8 cellular contexts compared by ENCODE assay signal in genomic region chr14:91996951-91997371, GRCh38. TPM values are rescaled to one million over a fixed set of nuclear protein-coding genes. Genes with fewer than 3 reads are reported as not detected.
DNase-seq lines count a peak whose midpoint lies in the region; ATAC-seq, FAIRE-seq and TF ChIP-seq lines count a peak whose summit lies in the region.

No MANE protein-coding gene starts in this region.

- DNase-seq in BE2C: no peak
- peak; percentile 33 for DNase-seq in GM13977 (ENCODE audit: low spot score)
- DNase-seq in NCI-H446 (lab: John Stamatoyannopoulos, UW): peak; percentile 39 to 61
- peak; percentile 65 for DNase-seq in MCF 10A (ENCODE audit: unreplicated experiment)
- peak; percentile 77 for DNase-seq in keratinocyte (ENCODE audit: low read depth, low spot score)
- no peak for DNase-seq in tibial artery

- peaks cover 61% of the 10 kb centered on the region for H3K36me3 Mint-ChIP-seq in MCF 10A (ENCODE audit: insufficient read depth, unreplicated experiment)

- H3K79me2 ChIP-seq in keratinocyte (ENCODE audit: control insufficient read depth, insufficient read depth, low read length): no peaks in the 10 kb centered on the region

- peak; percentile 87 for FAIRE-seq in keratinocyte (lab: Jason Lieb, UNC)

- H3K27me3 ChIP-seq in BE2C: no peaks in the 10 kb centered on the region
- H3K27me3 ChIP-seq in keratinocyte (ENCODE audit: control insufficient read depth, extremely low read depth, insufficient read depth, low read length): no peaks in the 10 kb centered on the region
- H3K27me3 ChIP-seq in tibial artery: no peaks in the 10 kb centered on the region

- H3K9me3 ChIP-seq in BE2C (no peaks in the 10 kb centered on the region), keratinocyte (ENCODE audit: control insufficient read depth, low read depth, low read length) (no peaks in the 10 kb centered on the region), tibial artery (no peaks in the 10 kb centered on the region)

- no peaks in the 10 kb centered on the region for H3K4me1 ChIP-seq in BE2C
- peaks cover 25% of the 10 kb centered on the region for H3K4me1 ChIP-seq in keratinocyte (ENCODE audit: control insufficient read depth, extremely low read depth, insufficient read depth, low read length)
- H3K4me1 ChIP-seq in tibial artery: peaks cover 0 to 11% (median 2%) of the 10 kb centered on the region in 4 donors

- H3K9ac ChIP-seq in keratinocyte (ENCODE audit: control insufficient read depth, extremely low read depth, insufficient read depth, low read length): peak overlapping the region; percentile 60

- no peaks in the 10 kb centered on the region for H3K9me1 ChIP-seq in keratinocyte (ENCODE audit: control insufficient read depth, extremely low read depth, insufficient read depth, low read length)

- no peak overlapping the region for H3K4me3 Mint-ChIP-seq in MCF 10A (ENCODE audit: unreplicated experiment)

- no peaks in the 10 kb centered on the region for H3K27me3 Mint-ChIP-seq in MCF 10A (ENCODE audit: insufficient read depth, unreplicated experiment)

- no peaks in the 10 kb centered on the region for H4K20me1 ChIP-seq in keratinocyte (ENCODE audit: control insufficient read depth, extremely low read depth, insufficient read depth, low read length)

- TF ChIP-seq CTCF in BE2C (IDR thresholded peaks at IDR 0.05; ENCODE audit: low read depth, low read length): peak; percentile 64
- TF ChIP-seq CTCF in GM13977 (IDR thresholded peaks at IDR 0.05; ENCODE audit: extremely low read depth, insufficient read depth, missing control alignments): peak; percentile 53
- peak; percentile 50 for TF ChIP-seq CTCF in MCF 10A (IDR thresholded peaks at IDR 0.05; ENCODE audit: unreplicated experiment)
- TF ChIP-seq CTCF in keratinocyte (optimal IDR thresholded peaks at IDR 0.05 in 1 of 3, IDR thresholded peaks at IDR 0.05 in 1 of 3, conservative IDR thresholded peaks at IDR 0.05 in 1 of 3; ENCODE audit: extremely low read depth in 1 of 3, insufficient read depth in 2 of 3, low read length in 3 of 3): peak in 2 of 3 experiments; percentile 50 to 53
- TF ChIP-seq CTCF in tibial artery (IDR thresholded peaks at IDR 0.05): peak; percentile 61 to 65

- peak overlapping the region; percentile 82 for H3K27ac Mint-ChIP-seq in MCF 10A (ENCODE audit: low read depth, unreplicated experiment)

- no peak overlapping the region for H3K4me3 ChIP-seq in BE2C (ENCODE audit: low read depth, low read length)
- H3K4me3 ChIP-seq in keratinocyte (ENCODE audit: control insufficient read depth in 2 of 3, extremely low read depth in 1 of 3, insufficient read depth in 2 of 3, low read depth in 1 of 3, low read length in 3 of 3): peak overlapping the region in 1 of 3 experiments; percentile 30
- no peak overlapping the region for H3K4me3 ChIP-seq in tibial artery

- no peak for ATAC-seq in HG03025 (IDR thresholded peaks at IDR 0.05; ENCODE audit: low FRiP score, unreplicated experiment)
- no peak for ATAC-seq in HG02981 (IDR thresholded peaks at IDR 0.05; ENCODE audit: unreplicated experiment)

- in situ Hi-C loops in GM13977 (cut with MboI; ENCODE audit: low pct_unique_long_range_greater_than_20kb, low sequenced_read_pairs, unreplicated experiment): no loop called here

- BruUV-seq in MCF 10A (replicated peaks; lab: Mats Ljungman, UMichigan): no TSS peak

- H3K27ac ChIP-seq in keratinocyte (ENCODE audit: control insufficient read depth, insufficient read depth, low read length): peak overlapping the region; percentile 84
- no peak overlapping the region for H3K27ac ChIP-seq in tibial artery

- H3K4me1 Mint-ChIP-seq in MCF 10A (ENCODE audit: insufficient read depth, unreplicated experiment): peaks cover 9% of the 10 kb centered on the region

- H3K36me3 ChIP-seq in BE2C (peaks cover 22% of the 10 kb centered on the region), keratinocyte (ENCODE audit: control insufficient read depth in 2 of 2, extremely low read depth in 1 of 2, insufficient read depth in 2 of 2, low read length in 2 of 2) (peaks cover 0 to 2% of the 10 kb centered on the region in 2 experiments), tibial artery (peaks cover 16 to 46% (median 22%) of the 10 kb centered on the region in 3 donors)

- POLR2A ChIA-PET in MCF 10A (lab: Yijun Ruan, JAX): interaction anchor here (0.6 to 1.8 kb wide), 9 partner anchors 8 to 347 kb away, joined by 3 to 9 read pairs (median 3); no protein-coding TSS in a partner anchor

- no peak overlapping the region for H2AFZ ChIP-seq in keratinocyte (ENCODE audit: control insufficient read depth, low read length)

- CTCF ChIA-PET in MCF 10A (lab: Yijun Ruan, JAX): interaction anchor here (0.6 to 2.4 kb wide), 41 partner anchors 8 to 1077 kb away, joined by 3 to 14 read pairs (median 4); no protein-coding TSS in a partner anchor

- intact Hi-C loops in MCF 10A (cut with micrococcal nuclease) (loop anchor here (5.0 kb wide), 2 partner anchors 50 to 345 kb away; partner anchors contain the start of gene FBLN5), tibial artery (cut with DNase I; ENCODE audit: low total_unique reads) (loop anchor here (5.0 to 10.0 kb wide), 2 partner anchors 50 to 342 kb away; partner anchors contain the start of gene FBLN5)

- dilution Hi-C loops in keratinocyte (cut with MboI; ENCODE audit: extremely low pct_ligation_motif_present, low sequenced_read_pairs): no loop called here

- H3K9me3 Mint-ChIP-seq in MCF 10A (ENCODE audit: unreplicated experiment): no peaks in the 10 kb centered on the region

- peak overlapping the region; percentile 71 for H3K4me2 ChIP-seq in keratinocyte (ENCODE audit: control insufficient read depth, extremely low read depth, insufficient read depth, low read depth, low read length)

RNA-seq across cellular contexts. Expression of gene TRIP11, which starts 42.9 kb away (rescaled TPM):
- polyA plus RNA-seq in BE2C (2012; ENCODE audit: insufficient read depth, insufficient read length, low read depth): 20.7 TPM
- total RNA-seq in MCF 10A (2022): 65.8 and 73.6 TPM in 2 replicates
- polyA plus RNA-seq in keratinocyte: 15.9 to 25.3 TPM (median 20.7 TPM) in 3 replicates
- 57.6 TPM for polyA plus RNA-seq in keratinocyte (2011; ENCODE audit: low read depth)
- polyA plus RNA-seq in keratinocyte (2011; cell fraction: cytosol; rRNA removed): 5.7 and 16.6 TPM in 2 replicates
- 21.8 and 24.7 TPM in 2 replicates for polyA plus RNA-seq in keratinocyte (2011; cell fraction: nucleus; rRNA removed)
- 15.1 and 20.6 TPM in 2 replicates for polyA plus RNA-seq in keratinocyte (2012; ENCODE audit: low replicate concordance)
- 48.1 to 68.1 TPM (median 67.7 TPM) in 3 replicates for polyA minus RNA-seq in keratinocyte
- polyA minus RNA-seq in keratinocyte (2011; cell fraction: cytosol; rRNA and poly(A)+ RNA removed): 20.0 TPM
- polyA minus RNA-seq in keratinocyte (2011; cell fraction: nucleus; rRNA and poly(A)+ RNA removed): 32.7 and 73.4 TPM in 2 replicates

RNA-seq across cellular contexts. Expression of gene FBLN5, which starts 49.5 kb away (rescaled TPM):
- 0.34 TPM for polyA plus RNA-seq in BE2C (2012; ENCODE audit: insufficient read depth, insufficient read length, low read depth)
- 4.3 and 14.8 TPM in 2 replicates for total RNA-seq in MCF 10A (2022)
- 0.10 to 0.31 TPM (median 0.27 TPM) in 3 replicates for polyA plus RNA-seq in keratinocyte
- polyA plus RNA-seq in keratinocyte (2011; ENCODE audit: low read depth): not detected
- 0.27 and 0.47 TPM in 2 replicates for polyA plus RNA-seq in keratinocyte (2011; cell fraction: cytosol; rRNA removed)
- polyA plus RNA-seq in keratinocyte (2011; cell fraction: nucleus; rRNA removed): 0.46 and 0.89 TPM in 2 replicates
- 0.68 TPM in 1 of 2 replicates, not detected in the other for polyA plus RNA-seq in keratinocyte (2012; ENCODE audit: low replicate concordance)
- polyA minus RNA-seq in keratinocyte: 0.61 to 2.8 TPM in 2 of 3 replicates, not detected in the other
- polyA minus RNA-seq in keratinocyte (2011; cell fraction: cytosol; rRNA and poly(A)+ RNA removed): not detected
- 0.54 TPM in 1 of 2 replicates, not detected in the other for polyA minus RNA-seq in keratinocyte (2011; cell fraction: nucleus; rRNA and poly(A)+ RNA removed)

Comparison
In these comparisons a context has a peak if more than half of its experiments do, and no peak if none do; other contexts are left out.
1. DNase-seq: peak in GM13977 (single experiment), NCI-H446 (2 of 2), MCF 10A (single experiment) and keratinocyte (single experiment); none in BE2C (single experiment) and tibial artery (0 of 2).
2. Peak in every context shown above with its lines, with median percentiles within 50 percentile points of each other: CTCF ChIP-seq.